In the genomic region with DNA sequence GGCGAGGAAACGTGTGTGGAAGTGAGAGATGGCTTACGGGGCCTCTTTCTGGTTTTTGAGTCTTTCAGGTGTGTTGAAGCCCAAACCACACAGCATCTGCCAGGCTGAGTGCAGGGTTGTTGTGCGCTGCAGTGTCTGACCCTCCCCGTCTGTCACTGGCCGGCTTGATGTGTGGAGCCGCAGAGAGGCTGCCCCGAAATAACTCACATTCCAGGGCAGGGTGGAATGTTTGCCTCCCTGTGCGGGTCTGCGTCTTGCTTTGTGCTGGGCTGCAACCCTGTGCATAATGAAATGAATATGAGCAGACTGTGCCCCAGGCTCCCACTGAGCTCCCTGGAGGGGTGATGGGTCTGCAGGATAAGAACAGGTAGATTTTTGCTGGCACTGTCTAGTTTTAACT, we compare ENCODE assay signal across 2 cellular contexts.
TF ChIP-seq lines count a peak whose summit lies in the region.

No MANE protein-coding gene starts in this region.

TF ChIP-seq in SK-N-SH treated with all-trans-retinoic acid at 6 μM for 48 hours, 23 proteins besides CTCF, POLR2A, EP300 and RAD21 (continued from another document):
- TF ChIP-seq, protein P1, sequence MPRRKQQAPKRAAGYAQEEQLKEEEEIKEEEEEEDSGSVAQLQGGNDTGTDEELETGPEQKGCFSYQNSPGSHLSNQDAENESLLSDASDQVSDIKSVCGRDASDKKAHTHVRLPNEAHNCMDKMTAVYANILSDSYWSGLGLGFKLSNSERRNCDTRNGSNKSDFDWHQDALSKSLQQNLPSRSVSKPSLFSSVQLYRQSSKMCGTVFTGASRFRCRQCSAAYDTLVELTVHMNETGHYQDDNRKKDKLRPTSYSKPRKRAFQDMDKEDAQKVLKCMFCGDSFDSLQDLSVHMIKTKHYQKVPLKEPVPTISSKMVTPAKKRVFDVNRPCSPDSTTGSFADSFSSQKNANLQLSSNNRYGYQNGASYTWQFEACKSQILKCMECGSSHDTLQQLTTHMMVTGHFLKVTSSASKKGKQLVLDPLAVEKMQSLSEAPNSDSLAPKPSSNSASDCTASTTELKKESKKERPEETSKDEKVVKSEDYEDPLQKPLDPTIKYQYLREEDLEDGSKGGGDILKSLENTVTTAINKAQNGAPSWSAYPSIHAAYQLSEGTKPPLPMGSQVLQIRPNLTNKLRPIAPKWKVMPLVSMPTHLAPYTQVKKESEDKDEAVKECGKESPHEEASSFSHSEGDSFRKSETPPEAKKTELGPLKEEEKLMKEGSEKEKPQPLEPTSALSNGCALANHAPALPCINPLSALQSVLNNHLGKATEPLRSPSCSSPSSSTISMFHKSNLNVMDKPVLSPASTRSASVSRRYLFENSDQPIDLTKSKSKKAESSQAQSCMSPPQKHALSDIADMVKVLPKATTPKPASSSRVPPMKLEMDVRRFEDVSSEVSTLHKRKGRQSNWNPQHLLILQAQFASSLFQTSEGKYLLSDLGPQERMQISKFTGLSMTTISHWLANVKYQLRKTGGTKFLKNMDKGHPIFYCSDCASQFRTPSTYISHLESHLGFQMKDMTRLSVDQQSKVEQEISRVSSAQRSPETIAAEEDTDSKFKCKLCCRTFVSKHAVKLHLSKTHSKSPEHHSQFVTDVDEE (CRISPR knock-in tag; IDR thresholded peaks at IDR 0.05) = no peak
- TF ChIP-seq ESRRG (CRISPR knock-in tag; IDR thresholded peaks at IDR 0.05) (no peak), OSR1 (CRISPR knock-in tag; IDR thresholded peaks at IDR 0.05) (no peak), TOX (CRISPR knock-in tag; IDR thresholded peaks at IDR 0.05; ENCODE audit: borderline replicate concordance) (no peak), BACH2 (CRISPR knock-in tag; IDR thresholded peaks at IDR 0.05; ENCODE audit: borderline replicate concordance) (no peak), ZC3H10 (CRISPR knock-in tag; IDR thresholded peaks at IDR 0.05) (no peak), CSRNP3 (CRISPR knock-in tag; IDR thresholded peaks at IDR 0.05) (no peak), ZNF70 (CRISPR knock-in tag; IDR thresholded peaks at IDR 0.05) (no peak), ZNF8 (CRISPR knock-in tag; IDR thresholded peaks at IDR 0.05) (no peak), GLIS3 (CRISPR knock-in tag; IDR thresholded peaks at IDR 0.05) (no peak), ZFP30 (CRISPR knock-in tag; IDR thresholded peaks at IDR 0.05) (no peak), ZFP3 (CRISPR knock-in tag; IDR thresholded peaks at IDR 0.05) (no peak)
- TF ChIP-seq, protein P2, sequence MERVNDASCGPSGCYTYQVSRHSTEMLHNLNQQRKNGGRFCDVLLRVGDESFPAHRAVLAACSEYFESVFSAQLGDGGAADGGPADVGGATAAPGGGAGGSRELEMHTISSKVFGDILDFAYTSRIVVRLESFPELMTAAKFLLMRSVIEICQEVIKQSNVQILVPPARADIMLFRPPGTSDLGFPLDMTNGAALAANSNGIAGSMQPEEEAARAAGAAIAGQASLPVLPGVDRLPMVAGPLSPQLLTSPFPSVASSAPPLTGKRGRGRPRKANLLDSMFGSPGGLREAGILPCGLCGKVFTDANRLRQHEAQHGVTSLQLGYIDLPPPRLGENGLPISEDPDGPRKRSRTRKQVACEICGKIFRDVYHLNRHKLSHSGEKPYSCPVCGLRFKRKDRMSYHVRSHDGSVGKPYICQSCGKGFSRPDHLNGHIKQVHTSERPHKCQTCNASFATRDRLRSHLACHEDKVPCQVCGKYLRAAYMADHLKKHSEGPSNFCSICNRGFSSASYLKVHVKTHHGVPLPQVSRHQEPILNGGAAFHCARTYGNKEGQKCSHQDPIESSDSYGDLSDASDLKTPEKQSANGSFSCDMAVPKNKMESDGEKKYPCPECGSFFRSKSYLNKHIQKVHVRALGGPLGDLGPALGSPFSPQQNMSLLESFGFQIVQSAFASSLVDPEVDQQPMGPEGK (CRISPR knock-in tag; IDR thresholded peaks at IDR 0.05; ENCODE audit: borderline replicate concordance) = no peak

TF ChIP-seq in SK-N-SH, 30 proteins besides CTCF, POLR2A, EP300 and RAD21 (continued from another document):
- TF ChIP-seq EZH2phosphoT487 (IDR thresholded peaks at IDR 0.05; ENCODE audit: borderline replicate concordance, low read depth) = no peak
- TF ChIP-seq, protein P3, sequence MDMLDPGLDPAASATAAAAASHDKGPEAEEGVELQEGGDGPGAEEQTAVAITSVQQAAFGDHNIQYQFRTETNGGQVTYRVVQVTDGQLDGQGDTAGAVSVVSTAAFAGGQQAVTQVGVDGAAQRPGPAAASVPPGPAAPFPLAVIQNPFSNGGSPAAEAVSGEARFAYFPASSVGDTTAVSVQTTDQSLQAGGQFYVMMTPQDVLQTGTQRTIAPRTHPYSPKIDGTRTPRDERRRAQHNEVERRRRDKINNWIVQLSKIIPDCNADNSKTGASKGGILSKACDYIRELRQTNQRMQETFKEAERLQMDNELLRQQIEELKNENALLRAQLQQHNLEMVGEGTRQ (IDR thresholded peaks at IDR 0.05; ENCODE audit: borderline replicate concordance, low read depth, low read length) = no peak
